18 cellular contexts compared by ENCODE assay signal in genomic region chr4:183412836-183413561, GRCh38. TPM values are rescaled to one million over a fixed set of nuclear protein-coding genes. Genes with fewer than 3 reads are reported as not detected.
DNase-seq lines count a peak whose midpoint lies in the region; ATAC-seq and TF ChIP-seq lines count a peak whose summit lies in the region.
"Had no signal": no experiment of that assay in that cellular context is flagged by ENCODE, and none has a peak within 500 bp of the region (broad histone marks: within the 10 kb centered on the region; RNA-seq: fewer than 3 reads in every experiment).

No MANE protein-coding gene starts in this region.

- no peaks in the 10 kb centered on the region for H3K4me1 ChIP-seq in mucosa of descending colon (ENCODE audit: low read depth)

- intact Hi-C loops in natural killer cell (cut with micrococcal nuclease) (no loop called here), mucosa of descending colon (cut with DNase I, micrococcal nuclease) (no loop called here)

- no peaks in the 10 kb centered on the region for H3K9me3 ChIP-seq in mucosa of descending colon
- H3K9me3 ChIP-seq: BLaER1 had no signal

- H3K36me3 ChIP-seq in mucosa of descending colon (ENCODE audit: low read depth) = no peaks in the 10 kb centered on the region
- H3K36me3 ChIP-seq: BLaER1 had no signal

- DNase-seq in natural killer cell (no peak), dermis blood vessel endothelial cell (peak; percentile 60), mesenteric fat pad (ENCODE audit: low spot score) (peak; percentile 79), mesothelial cell of epicardium (ENCODE audit: low spot score in 2 of 2, unreplicated experiment in 2 of 2) (no peak), C1 segment of cervical spinal cord (lab: John Stamatoyannopoulos, UW) (no peak), NCI-H2196 treated with DMSO at 0.1 percent for 48 hours (lab: John Stamatoyannopoulos, UW; ENCODE audit: unreplicated experiment) (no peak), mucosa of descending colon (no peak)
- DNase-seq in natural killer cell treated with Interleukin-12 subunit alpha and Interleukin-12 subunit beta and Interleukin-15 and Interleukin-18, amount 100 ng/mL, for 72 hours (ENCODE audit: low spot score) = no peak
- DNase-seq: CD4-positive, alpha-beta T cell; EL; GF-D8; HCEC 1CT; IMR-90; MM.1S; NCI-H2029; NCI-H2227 treated with DMSO at 0.1 percent for 48 hours had no signal

- no peaks in the 10 kb centered on the region for H3K9me3 Mint-ChIP-seq in natural killer cell
- H3K9me3 Mint-ChIP-seq in natural killer cell treated with Interleukin-12 subunit alpha and Interleukin-12 subunit beta and Interleukin-15 and Interleukin-18, amount 100 ng/mL, for 72 hours = no peaks in the 10 kb centered on the region
- no peaks in the 10 kb centered on the region for H3K9me3 Mint-ChIP-seq in mesothelial cell of epicardium
- H3K9me3 Mint-ChIP-seq: CD4-positive, alpha-beta T cell had no signal

- ATAC-seq in natural killer cell (no peak), mucosa of descending colon (no peak)
- no peak for ATAC-seq in natural killer cell treated with Interleukin-12 subunit alpha and Interleukin-12 subunit beta and Interleukin-15 and Interleukin-18, amount 100 ng/mL, for 72 hours
- ATAC-seq: Panc1 had no signal

- H3K36me3 Mint-ChIP-seq in natural killer cell (no peaks in the 10 kb centered on the region), mesothelial cell of epicardium (no peaks in the 10 kb centered on the region)
- H3K36me3 Mint-ChIP-seq in natural killer cell treated with Interleukin-12 subunit alpha and Interleukin-12 subunit beta and Interleukin-15 and Interleukin-18, amount 100 ng/mL, for 72 hours = no peaks in the 10 kb centered on the region

- H3K27me3 Mint-ChIP-seq in natural killer cell (ENCODE audit: low read depth in 2 of 2) (no peaks in the 10 kb centered on the region), mesothelial cell of epicardium (ENCODE audit: low read depth) (no peaks in the 10 kb centered on the region)
- H3K27me3 Mint-ChIP-seq in natural killer cell treated with Interleukin-12 subunit alpha and Interleukin-12 subunit beta and Interleukin-15 and Interleukin-18, amount 100 ng/mL, for 72 hours = no peaks in the 10 kb centered on the region
- H3K27me3 Mint-ChIP-seq: CD4-positive, alpha-beta T cell had no signal

- peaks cover 16 to 18% of the 10 kb centered on the region in 2 donors for H3K4me1 Mint-ChIP-seq in natural killer cell
- H3K4me1 Mint-ChIP-seq in natural killer cell treated with Interleukin-12 subunit alpha and Interleukin-12 subunit beta and Interleukin-15 and Interleukin-18, amount 100 ng/mL, for 72 hours (ENCODE audit: low read depth in 2 of 2) = peaks cover 3 to 8% of the 10 kb centered on the region in 2 donors
- peaks cover 37% of the 10 kb centered on the region for H3K4me1 Mint-ChIP-seq in mesothelial cell of epicardium

- H3K4me3 Mint-ChIP-seq in natural killer cell (peak overlapping the region; percentile 9), mesothelial cell of epicardium (no peak overlapping the region)
- H3K4me3 Mint-ChIP-seq in natural killer cell treated with Interleukin-12 subunit alpha and Interleukin-12 subunit beta and Interleukin-15 and Interleukin-18, amount 100 ng/mL, for 72 hours = no peak overlapping the region
- H3K4me3 Mint-ChIP-seq: CD4-positive, alpha-beta T cell had no signal

- no peak overlapping the region for H3K4me3 ChIP-seq in mucosa of descending colon
- H3K4me3 ChIP-seq: BLaER1 had no signal

- TF ChIP-seq CTCF in natural killer cell (IDR thresholded peaks at IDR 0.05) = no peak
- no peak for TF ChIP-seq CTCF in mesothelial cell of epicardium (IDR thresholded peaks at IDR 0.05; ENCODE audit: unreplicated experiment)
- no peak for TF ChIP-seq CTCF in mucosa of descending colon (IDR thresholded peaks at IDR 0.05)

- H3K27ac Mint-ChIP-seq in natural killer cell = peak overlapping the region in 1 of 2 donors; percentile 69
- peak overlapping the region in 1 of 2 donors; percentile 33 for H3K27ac Mint-ChIP-seq in natural killer cell treated with Interleukin-12 subunit alpha and Interleukin-12 subunit beta and Interleukin-15 and Interleukin-18, amount 100 ng/mL, for 72 hours
- H3K27ac Mint-ChIP-seq in mesothelial cell of epicardium = no peak overlapping the region
- H3K27ac Mint-ChIP-seq: CD4-positive, alpha-beta T cell had no signal

RNA-seq across cellular contexts. Expression of gene CDKN2AIP, which starts 31.4 kb away (rescaled TPM):
- total RNA-seq in natural killer cell = 10 to 100 TPM; 24.2 to 27.3 (median 25.7) TPM
- 10 to 100 TPM; 22.0 to 22.7 TPM for total RNA-seq in natural killer cell treated with Interleukin-12 subunit alpha and Interleukin-12 subunit beta and Interleukin-15 and Interleukin-18, amount 100 ng/mL, for 72 hours
- total RNA-seq in dermis blood vessel endothelial cell = 17.1 and 18.4 TPM in 2 replicates
- 8.1 TPM for total RNA-seq in mesenteric fat pad
- total RNA-seq in mesothelial cell of epicardium = 41.8 to 42.8 TPM (median 42.3 TPM) in 3 replicates
- total RNA-seq in mucosa of descending colon = 10 to 100 TPM; 16.2 to 20.4 (median 18.9) TPM

Comparison
In these comparisons a context has a peak if more than half of its experiments do, and no peak if none do; other contexts are left out.
1. DNase-seq: peak in dermis blood vessel endothelial cell (single experiment) and mesenteric fat pad (single experiment); none in natural killer cell (single experiment), natural killer cell treated with Interleukin-12 subunit alpha and Interleukin-12 subunit beta and Interleukin-15 and Interleukin-18, amount 100 ng/mL, for 72 hours (single experiment), mesothelial cell of epicardium (0 of 2), C1 segment of cervical spinal cord (0 of 14), NCI-H2196 treated with DMSO at 0.1 percent for 48 hours (single experiment) and mucosa of descending colon (0 of 3).